9 cellular contexts compared by ENCODE assay signal in genomic region chr1:109931189-109931672, GRCh38. TPM values are rescaled to one million over a fixed set of nuclear protein-coding genes. Genes with fewer than 3 reads are reported as not detected.
DNase-seq lines count a peak whose midpoint lies in the region; ATAC-seq and TF ChIP-seq lines count a peak whose summit lies in the region.
"Had no signal": no experiment of that assay in that cellular context is flagged by ENCODE, and none has a peak within 500 bp of the region (broad histone marks: within the 10 kb centered on the region; RNA-seq: fewer than 3 reads in every experiment).

No MANE protein-coding gene starts in this region.

- no peak for TF ChIP-seq POLR2A in testis (IDR thresholded peaks at IDR 0.05)

- H3K4me3 ChIP-seq in testis: no peak overlapping the region

- DNase-seq in DMS 273 (lab: John Stamatoyannopoulos, UW; ENCODE audit: unreplicated experiment): peak; percentile 24
- no peak for DNase-seq in DMS 273 treated with DMSO at 0.1 percent for 48 hours (lab: John Stamatoyannopoulos, UW)
- peak; percentile 54 for DNase-seq in cerebellar cortex (ENCODE audit: low spot score)
- peak; percentile 73 to 78 for DNase-seq in left colon
- DNase-seq in testis: peak; percentile 85
- no peak for DNase-seq in KBM-7
- no peak for DNase-seq in NCI-H2171 (lab: John Stamatoyannopoulos, UW)
- DNase-seq: naive B cell had no signal

- peaks cover 41% of the 10 kb centered on the region for H3K4me1 ChIP-seq in testis

- in situ Hi-C loops in KBM-7 (cut with MboI; ENCODE audit: low pct_unique_long_range_greater_than_20kb, low sequenced_read_pairs): no loop called here

- intact Hi-C loops in left colon (cut with DNase I, micrococcal nuclease) (no loop called here), testis (cut with DNase I; ENCODE audit: low total_unique reads) (no loop called here)

- ATAC-seq in left colon (peak; percentile 50), GM18873 (IDR thresholded peaks at IDR 0.05; ENCODE audit: low FRiP score, unreplicated experiment) (no peak)

- H3K36me3 ChIP-seq in testis (ENCODE audit: low read depth, missing control alignments): no peaks in the 10 kb centered on the region

- H3K27ac ChIP-seq in testis: peak overlapping the region in 1 of 2 donors; percentile 50

- TF ChIP-seq CTCF in testis (IDR thresholded peaks at IDR 0.05): no peak

- 34 to 59% methylated on average over 4 to 8 of the region's 8 CpGs for WGBS in testis, 2 donors

- H3K9me3 ChIP-seq in testis: no peaks in the 10 kb centered on the region

- no peaks in the 10 kb centered on the region for H3K27me3 ChIP-seq in testis

RNA-seq across cellular contexts. Expression of gene CSF1, which starts 20.6 kb away (rescaled TPM):
- 10 to 100 TPM in 1 of 2 donors, 1 to 10 TPM in 1; 9.5 to 20.2 TPM for total RNA-seq in left colon
- total RNA-seq in testis: 10 to 100 TPM in 1 of 2 donors, 1 to 10 TPM in 1; 9.8 to 10.9 TPM
- 14.2 TPM for polyA plus RNA-seq in testis (ENCODE audit: insufficient read depth, low read depth, low replicate concordance)

RNA-seq across cellular contexts. Expression of gene AHCYL1, which starts 53.3 kb away (rescaled TPM):
- 10 to 100 TPM; 90.7 to 95.1 TPM for total RNA-seq in left colon
- 10 to 100 TPM; 48.5 to 59.1 TPM for total RNA-seq in testis
- polyA plus RNA-seq in testis (ENCODE audit: insufficient read depth, low read depth, low replicate concordance): 64.3 TPM

Comparison
In these comparisons a context has a peak if more than half of its experiments do, and no peak if none do; other contexts are left out.
1. DNase-seq: peak in DMS 273 (single experiment), cerebellar cortex (single experiment), left colon (2 of 2) and testis (single experiment); none in DMS 273 treated with DMSO at 0.1 percent for 48 hours (single experiment), KBM-7 (single experiment) and NCI-H2171 (single experiment).